17 cellular contexts compared by ENCODE assay signal in the genomic region with DNA sequence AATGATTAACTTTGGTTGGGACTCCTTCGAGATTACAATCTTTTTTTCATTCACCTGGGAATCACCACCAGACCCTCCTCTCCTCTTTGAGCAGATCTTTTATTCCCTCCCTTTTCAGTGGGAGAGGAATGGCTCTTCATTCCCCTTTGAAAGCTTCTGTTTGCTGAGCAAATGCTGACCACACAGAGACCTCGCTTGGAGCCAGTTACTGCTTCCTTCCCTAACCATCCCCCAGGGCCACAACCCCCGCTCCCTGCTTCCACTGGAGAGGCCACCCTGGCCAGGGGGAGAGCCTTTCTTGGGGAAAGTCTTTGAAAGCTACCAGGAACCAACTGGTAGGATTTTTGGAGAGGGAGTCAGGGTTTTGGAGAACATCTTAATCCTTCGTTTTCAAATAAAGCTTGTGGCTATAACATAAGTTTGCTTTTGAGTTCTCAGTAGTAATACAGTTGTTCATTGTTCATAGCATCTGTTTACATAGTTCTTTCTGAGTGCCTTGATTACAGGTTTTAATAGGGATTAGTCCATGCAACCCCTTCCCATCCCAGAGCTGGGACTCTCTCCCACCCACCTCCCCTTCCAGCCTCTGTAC.
A peak's percentile ranks its signal among the peaks of the same experiment; 100 is the strongest.
DNase-seq lines count a peak whose midpoint lies in the region; ATAC-seq and TF ChIP-seq lines count a peak whose summit lies in the region.
"Had no signal": no experiment of that assay in that cellular context is flagged by ENCODE, and none has a peak within 500 bp of the region (broad histone marks: within the 10 kb centered on the region; RNA-seq: fewer than 3 reads in every experiment).

No MANE protein-coding gene starts in this region.

- H3K27ac ChIP-seq in endodermal cell (ENCODE audit: low read depth, low read length) (peak overlapping the region; percentile 40), ascending aorta (peak overlapping the region in 1 of 2 donors; percentile 29), right cardiac atrium (ENCODE audit: low read length) (no peak overlapping the region)
- H3K27ac ChIP-seq: C4-2B had no signal

- peaks cover 49% of the 10 kb centered on the region for H3K4me1 ChIP-seq in ES-I3 (ENCODE audit: insufficient read depth, low read length)
- peaks cover 2% of the 10 kb centered on the region for H3K4me1 ChIP-seq in NT2/D1 (ENCODE audit: insufficient read depth, insufficient read length)
- peaks cover 16% of the 10 kb centered on the region for H3K4me1 ChIP-seq in endodermal cell (ENCODE audit: control insufficient read depth, insufficient read depth, low read length)
- peaks cover under 1 to 16% of the 10 kb centered on the region in 2 donors for H3K4me1 ChIP-seq in ascending aorta
- H3K4me1 ChIP-seq in right cardiac atrium (ENCODE audit: control insufficient read depth, insufficient read depth, low read length): no peaks in the 10 kb centered on the region

- DNase-seq in NT2/D1 (ENCODE audit: low read depth, low spot score): no peak
- DNase-seq in endodermal cell: peak; percentile 47
- no peak for DNase-seq in nephron progenitor cell
- DNase-seq in activated CD8-positive, alpha-beta memory T cell treated with anti-CD3 and anti-CD28 coated beads for 24 hours: no peak
- no peak for DNase-seq in ascending aorta (ENCODE audit: low spot score in 2 of 2)
- DNase-seq in activated CD8-positive, alpha-beta memory T cell treated with anti-CD3 and anti-CD28 coated beads, Interleukin-2, amount 10 ng/mL, durations not matched to agents 7 days and 5 days: no peak
- no peak for DNase-seq in right cardiac atrium
- DNase-seq: activated CD8-positive, alpha-beta T cell treated with anti-CD3 and anti-CD28 coated beads, Interleukin-2, amount 10 ng/mL, durations not matched to agents 7 days and 5 days; effector CD4-positive, alpha-beta T cell; EL; mucosa of descending colon; NCI-H82; posterior cingulate gyrus; SIG-M5 had no signal

- 0 to 31% methylated on average over 1 to 4 of the region's 4 CpGs for WGBS in endodermal cell (ENCODE audit: insufficient coverage in 1 of 2, insufficient read length in 1 of 2), 2 experiments
- WGBS in right cardiac atrium: 72% methylated on average over 4 of the region's 4 CpGs

- no peaks in the 10 kb centered on the region for H3K27me3 Mint-ChIP-seq in endodermal cell (ENCODE audit: insufficient read depth)
- H3K27me3 Mint-ChIP-seq in nephron progenitor cell (ENCODE audit: low read depth, poor library complexity): no peaks in the 10 kb centered on the region
- H3K27me3 Mint-ChIP-seq in activated CD8-positive, alpha-beta memory T cell treated with anti-CD3 and anti-CD28 coated beads, Interleukin-2, amount 10 ng/mL, durations not matched to agents 7 days and 5 days: no peaks in the 10 kb centered on the region

- ATAC-seq in activated CD8-positive, alpha-beta memory T cell treated with anti-CD3 and anti-CD28 coated beads, Interleukin-2, amount 10 ng/mL, durations not matched to agents 7 days and 5 days: no peak
- no peak for ATAC-seq in right cardiac atrium
- ATAC-seq: activated CD8-positive, alpha-beta T cell treated with anti-CD3 and anti-CD28 coated beads, Interleukin-2, amount 10 ng/mL, durations not matched to agents 7 days and 5 days; mucosa of descending colon had no signal

- CTCF ChIA-PET in activated CD8-positive, alpha-beta memory T cell treated with anti-CD3 and anti-CD28 coated beads, Interleukin-2, amount 10 ng/mL, durations not matched to agents 7 days and 5 days (lab: Charles Lee): no interaction called here

- TF ChIP-seq CTCF in endodermal cell (conservative IDR thresholded peaks at IDR 0.05) (no peak), nephron progenitor cell (IDR thresholded peaks at IDR 0.05) (no peak), ascending aorta (IDR thresholded peaks at IDR 0.05) (no peak)

- H3K9ac ChIP-seq in ES-I3 (ENCODE audit: low read depth, low read length) (peak overlapping the region; percentile 16; the same call in 1 of the 2 replicates), NT2/D1 (ENCODE audit: insufficient read length, low read depth) (peak overlapping the region; percentile 29), endodermal cell (ENCODE audit: extremely low read depth, low read length, poor library complexity, severe bottlenecking) (no peak overlapping the region)

- H3K27me3 ChIP-seq in NT2/D1 (ENCODE audit: insufficient read depth, insufficient read length) (no peaks in the 10 kb centered on the region), endodermal cell (ENCODE audit: control insufficient read depth, insufficient read depth, low read length, poor library complexity, severe bottlenecking) (no peaks in the 10 kb centered on the region), ascending aorta (no peaks in the 10 kb centered on the region), right cardiac atrium (ENCODE audit: control insufficient read depth, insufficient read depth) (no peaks in the 10 kb centered on the region)

- intact Hi-C loops in ascending aorta (cut with DNase I) (no loop called here), right cardiac atrium (cut with DNase I) (no loop called here)

- peak overlapping the region; percentile 82 for H3K4me3 Mint-ChIP-seq in endodermal cell
- peak overlapping the region; percentile 89 for H3K4me3 Mint-ChIP-seq in nephron progenitor cell
- H3K4me3 Mint-ChIP-seq in activated CD8-positive, alpha-beta memory T cell treated with anti-CD3 and anti-CD28 coated beads, Interleukin-2, amount 10 ng/mL, durations not matched to agents 7 days and 5 days: no peak overlapping the region
- H3K4me3 Mint-ChIP-seq: activated CD8-positive, alpha-beta T cell treated with anti-CD3 and anti-CD28 coated beads, Interleukin-2, amount 10 ng/mL, durations not matched to agents 7 days and 5 days had no signal

- no peaks in the 10 kb centered on the region for H3K36me3 ChIP-seq in ES-I3 (ENCODE audit: insufficient read depth, low read length)
- no peaks in the 10 kb centered on the region for H3K36me3 ChIP-seq in NT2/D1 (ENCODE audit: insufficient read depth, insufficient read length, low read length)
- no peaks in the 10 kb centered on the region for H3K36me3 ChIP-seq in endodermal cell (ENCODE audit: control insufficient read depth, insufficient read depth, low read length)
- H3K36me3 ChIP-seq in ascending aorta: no peaks in the 10 kb centered on the region

- H3K27ac Mint-ChIP-seq in endodermal cell (peak overlapping the region; percentile 75), nephron progenitor cell (no peak overlapping the region)
- no peak overlapping the region for H3K27ac Mint-ChIP-seq in activated CD8-positive, alpha-beta memory T cell treated with anti-CD3 and anti-CD28 coated beads, Interleukin-2, amount 10 ng/mL, durations not matched to agents 7 days and 5 days
- H3K27ac Mint-ChIP-seq: activated CD8-positive, alpha-beta T cell treated with anti-CD3 and anti-CD28 coated beads, Interleukin-2, amount 10 ng/mL, durations not matched to agents 7 days and 5 days had no signal

- H3K4me3 ChIP-seq in NT2/D1 (ENCODE audit: insufficient read length, low read depth) (peak overlapping the region; percentile 75), endodermal cell (ENCODE audit: low read length) (peak overlapping the region; percentile 82), ascending aorta (peak overlapping the region in 1 of 2 donors; percentile 46), right cardiac atrium (ENCODE audit: low read length) (no peak overlapping the region)
- H3K4me3 ChIP-seq: GM12878, mucosa of descending colon had no signal

- H3K36me3 Mint-ChIP-seq in endodermal cell (ENCODE audit: low read depth) (no peaks in the 10 kb centered on the region), nephron progenitor cell (ENCODE audit: low read depth) (no peaks in the 10 kb centered on the region)
- no peaks in the 10 kb centered on the region for H3K36me3 Mint-ChIP-seq in activated CD8-positive, alpha-beta memory T cell treated with anti-CD3 and anti-CD28 coated beads, Interleukin-2, amount 10 ng/mL, durations not matched to agents 7 days and 5 days

- H3K9me3 Mint-ChIP-seq in endodermal cell: no peaks in the 10 kb centered on the region
- no peaks in the 10 kb centered on the region for H3K9me3 Mint-ChIP-seq in nephron progenitor cell
- no peaks in the 10 kb centered on the region for H3K9me3 Mint-ChIP-seq in activated CD8-positive, alpha-beta memory T cell treated with anti-CD3 and anti-CD28 coated beads, Interleukin-2, amount 10 ng/mL, durations not matched to agents 7 days and 5 days (ENCODE audit: low read depth)

- H3K9me3 ChIP-seq in ES-I3 (ENCODE audit: control insufficient read depth, insufficient read depth, low read length): no peaks in the 10 kb centered on the region
- H3K9me3 ChIP-seq in NT2/D1 (ENCODE audit: insufficient read depth, low read length): no peaks in the 10 kb centered on the region
- no peaks in the 10 kb centered on the region for H3K9me3 ChIP-seq in endodermal cell (ENCODE audit: control insufficient read depth, low read length)
- H3K9me3 ChIP-seq in ascending aorta: no peaks in the 10 kb centered on the region
- no peaks in the 10 kb centered on the region for H3K9me3 ChIP-seq in right cardiac atrium (ENCODE audit: control insufficient read depth, low read length)
- H3K9me3 ChIP-seq: mucosa of descending colon had no signal

- H3K4me1 Mint-ChIP-seq in endodermal cell (peaks cover 36% of the 10 kb centered on the region), nephron progenitor cell (peaks cover 45% of the 10 kb centered on the region)
- H3K4me1 Mint-ChIP-seq in activated CD8-positive, alpha-beta memory T cell treated with anti-CD3 and anti-CD28 coated beads, Interleukin-2, amount 10 ng/mL, durations not matched to agents 7 days and 5 days: no peaks in the 10 kb centered on the region
